8 cellular contexts compared by ENCODE assay signal in genomic region chr1:146472192-146472861, GRCh38.
A peak's percentile ranks its signal among the peaks of the same experiment; 100 is the strongest.
DNase-seq lines count a peak whose midpoint lies in the region; ATAC-seq and TF ChIP-seq lines count a peak whose summit lies in the region.
"Not testable (repeated sequence)": the region's sequence is repeated elsewhere in the genome, so short reads cannot be mapped to it uniquely, and the experiment has no call there.

No MANE protein-coding gene starts in this region.

- TF ChIP-seq POLR2A in lower leg skin (IDR thresholded peaks at IDR 0.05), result not testable (repeated sequence)

- in situ Hi-C loops in ACHN (cut with HindIII; ENCODE audit: low pct_ligation_motif_present, low pct_unique_long_range_greater_than_20kb, low sequenced_read_pairs); KBM-7 (cut with MboI; ENCODE audit: low pct_unique_long_range_greater_than_20kb, low sequenced_read_pairs): not testable (repeated sequence)

- WGBS in lower leg skin, 2 donors, result 2% methylated on average over 20 to 31 of the region's 42 CpGs

- ATAC-seq in GM21360 (IDR thresholded peaks at IDR 0.05; ENCODE audit: unreplicated experiment), result peak; percentile 73

- TF ChIP-seq CTCF in lower leg skin (IDR thresholded peaks at IDR 0.05), result not testable (repeated sequence)

- peak; percentile 72 for DNase-seq in ACHN
- peak; percentile 71 for DNase-seq in KBM-7
- peak; percentile 72 for DNase-seq in OCI-M1 (lab: John Stamatoyannopoulos, UW)
- peak; percentile 34 for DNase-seq in activated CD8-positive, alpha-beta memory T cell treated with anti-CD3 and anti-CD28 coated beads, Interleukin-2, amount 50 U/mL, for 1 hour (ENCODE audit: extremely low read depth)
- peak; percentile 73 for DNase-seq in ecto neural progenitor cell (ENCODE audit: low spot score)
- DNase-seq in lower leg skin (ENCODE audit: low spot score in 2 of 2), result peak; percentile 59 to 95
- peak; percentile 33 to 50 for DNase-seq in stimulated activated CD4-positive, alpha-beta T cell treated with anti-CD3 and anti-CD28 coated beads, Interleukin-1b, Interleukin-23, amount 100 ng/mL, for 1 hour (ENCODE audit: low read depth in 2 of 2)

- not testable (repeated sequence) for H3K4me3 ChIP-seq in lower leg skin (ENCODE audit: low read depth, poor library complexity, severe bottlenecking)

- intact Hi-C loops in lower leg skin (cut with DNase I; ENCODE audit: low total_unique reads), result not testable (repeated sequence)
